Comparison of ENCODE assay signal across 8 cellular contexts in genomic region chr16:65745-66144, GRCh38. TPM values are rescaled to one million over a fixed set of nuclear protein-coding genes. Genes with fewer than 3 reads are reported as not detected.
A peak's percentile ranks its signal among the peaks of the same experiment; 100 is the strongest.
DNase-seq lines count a peak whose midpoint lies in the region; ATAC-seq, FAIRE-seq and TF ChIP-seq lines count a peak whose summit lies in the region.

No MANE protein-coding gene starts in this region.

- CTCF ChIA-PET in HEK293 (lab: Yijun Ruan, JAX) = interaction anchor here (0.6 to 6.3 kb wide), 31 partner anchors 9 to 430 kb away, joined by 3 to 245 read pairs (median 5); partner anchors contain the start of genes HBQ1, POLR3K and SNRNP25
- CTCF ChIA-PET in HepG2 (lab: Yijun Ruan, JAX; ENCODE audit: low intra/inter-chr PET ratio, low total read pairs) = interaction anchor here (1.2 to 5.1 kb wide), 6 partner anchors 10 to 297 kb away, joined by 3 to 155 read pairs (median 7); partner anchors contain the start of gene HBQ1

- H3K9me3 Mint-ChIP-seq in CD14-positive monocyte = peaks cover 0 to under 1% (median 0%) of the 10 kb centered on the region in 7 donors

- no peak overlapping the region for H3K9ac ChIP-seq in HepG2 (ENCODE audit: insufficient read depth, low read depth, low read length)

- H3K27ac ChIP-seq in HEK293 (ENCODE audit: extremely low read depth, low read depth, low read length) = no peak overlapping the region
- H3K27ac ChIP-seq in HepG2 (ENCODE audit: extremely low read length, insufficient read depth, low read length) = no peak overlapping the region

- H3K4me3 ChIP-seq in HEK293 (ENCODE audit: low read depth, low read length) = no peak overlapping the region
- H3K4me3 ChIP-seq in HepG2 (replicated peaks in 1 of 3; ENCODE audit: insufficient read depth in 1 of 3, low read depth in 2 of 3, low read length in 3 of 3) = no peak overlapping the region

- H3K27me3 ChIP-seq in HepG2 (ENCODE audit: control insufficient read depth in 1 of 2, insufficient read depth in 2 of 2, low read length in 2 of 2) = no peaks in the 10 kb centered on the region

- no peak overlapping the region for H2AFZ ChIP-seq in HepG2 (ENCODE audit: low read length)

- H3K4me1 ChIP-seq in HEK293 (ENCODE audit: control insufficient read depth, insufficient read depth, low read length) (no peaks in the 10 kb centered on the region), HepG2 (ENCODE audit: insufficient read depth, low read length) (peaks cover 47% of the 10 kb centered on the region)

- H3K4me2 ChIP-seq in HepG2 (ENCODE audit: low read depth, low read length) = no peak overlapping the region

- H3K4me1 Mint-ChIP-seq in CD14-positive monocyte = peaks cover 5% of the 10 kb centered on the region

- H3K27ac Mint-ChIP-seq in CD14-positive monocyte = no peak overlapping the region

- peaks cover 9% of the 10 kb centered on the region; the same call in 1 of the 2 replicates for H4K20me1 ChIP-seq in HepG2 (ENCODE audit: insufficient read depth, low read length)

- TF ChIP-seq CTCF in CD14-positive monocyte (IDR thresholded peaks at IDR 0.05) = peak; percentile 90
- peak; percentile 98 for TF ChIP-seq CTCF in HEK293 (tag by site-specific recombination; IDR thresholded peaks at IDR 0.05)
- TF ChIP-seq CTCF in HepG2 (CRISPR knock-in tag; IDR thresholded peaks at IDR 0.05) = peak; percentile 99

- no TSS peak for BruUV-seq in HepG2 (replicated peaks; lab: Mats Ljungman, UMichigan)

- no peaks in the 10 kb centered on the region for H3K79me2 ChIP-seq in HepG2 (ENCODE audit: insufficient read depth, low read length)

- in situ Hi-C loops in HepG2 (cut with HindIII; ENCODE audit: extremely low pct_ligation_motif_present, low pct_unique_long_range_greater_than_20kb) = no loop called here

- peak; percentile 99 for TF ChIP-seq RAD21 in HepG2 (CRISPR knock-in tag; IDR thresholded peaks at IDR 0.05)

- POLR2A ChIA-PET in HEK293 (lab: Yijun Ruan, JAX) = interaction anchor here (0.7 to 1.9 kb wide), 7 partner anchors 13 to 298 kb away, joined by 3 to 13 read pairs (median 4); partner anchors contain the start of genes POLR3K and SNRNP25
- POLR2A ChIA-PET in HepG2 (lab: Yijun Ruan, JAX) = interaction anchor here (1.1 to 1.9 kb wide), 4 partner anchors 12 to 115 kb away, joined by 5 to 11 read pairs (median 6); partner anchors contain the start of genes HBQ1, MPG, POLR3K and SNRNP25

- H3K36me3 Mint-ChIP-seq in CD14-positive monocyte = no peaks in the 10 kb centered on the region

- no peak for FAIRE-seq in HepG2 (lab: Jason Lieb, UNC)

- H3K9me3 ChIP-seq in HEK293 (ENCODE audit: control insufficient read depth, insufficient read depth, low read depth, low read length) (no peaks in the 10 kb centered on the region), HepG2 (ENCODE audit: low read length) (no peaks in the 10 kb centered on the region)

- H3K36me3 ChIP-seq in HEK293 (ENCODE audit: control insufficient read depth in 2 of 2, insufficient read depth in 1 of 2, low read length in 2 of 2) = peaks cover 0 to 31% of the 10 kb centered on the region in 2 experiments; a peak in 1 of 3 replicates
- H3K36me3 ChIP-seq in HepG2 (replicated peaks in 1 of 2; ENCODE audit: control insufficient read depth in 1 of 2, insufficient read depth in 2 of 2, low read length in 2 of 2) = peaks cover 0 to 1% of the 10 kb centered on the region in 2 experiments; a peak in 2 of 5 replicates

- no peak overlapping the region for H3K4me3 Mint-ChIP-seq in CD14-positive monocyte

- no peak for TF ChIP-seq POLR2A in HepG2 (IDR thresholded peaks at IDR 0.05; ENCODE audit: insufficient read depth in 1 of 2, low read depth in 2 of 2, low read length in 2 of 2)

- ATAC-seq in HepG2 (peak; percentile 82), GM19397 (IDR thresholded peaks at IDR 0.05; ENCODE audit: unreplicated experiment) (no peak)

- intact Hi-C loops in CD14-positive monocyte (cut with micrococcal nuclease) = loop anchor here (1.0 kb wide), 1 partner anchor 32 kb away; no protein-coding TSS in a partner anchor
- intact Hi-C loops in HepG2 (cut with micrococcal nuclease; ENCODE audit: unreplicated experiment) = loop anchor here (1.0 kb wide), 2 partner anchors 32 to 116 kb away; no protein-coding TSS in a partner anchor

- DNase-seq in CD14-positive monocyte (ENCODE audit: low spot score) (peak; percentile 86), NCI-H510A (lab: John Stamatoyannopoulos, UW) (peak; percentile 55), cerebellar cortex (ENCODE audit: low spot score) (peak; percentile 78), HepG2 (ENCODE audit: low spot score) (peak; percentile 56)
- peak; percentile 93 for DNase-seq in activated CD4-positive, alpha-beta T cell treated with anti-CD3 and anti-CD28 coated beads for 48 hours
- DNase-seq in stimulated activated CD4-positive, alpha-beta T cell treated with anti-CD3 and anti-CD28 coated beads, Interleukin-4, amount 100 ng/mL, for 48 hours (ENCODE audit: low read depth in 2 of 2) = peak; percentile 76 to 90

- peaks cover 14 to 38% (median 20%) of the 10 kb centered on the region in 3 donors for H3K27me3 Mint-ChIP-seq in CD14-positive monocyte (ENCODE audit: low read depth in 3 of 3)

- 25% methylated on average over 4 of the region's 17 CpGs for WGBS in HepG2 (ENCODE audit: low lambda C conversion rate)

- TF ChIP-seq EP300 in HepG2 (IDR thresholded peaks at IDR 0.05; ENCODE audit: low read depth in 2 of 2, low read length in 2 of 2) = no peak
- no peak for TF ChIP-seq EP300 in HepG2 (CRISPR knock-in tag; IDR thresholded peaks at IDR 0.05; ENCODE audit: borderline replicate concordance)

RNA-seq across cellular contexts. Expression of gene RHBDF1, which starts 6.7 kb away (rescaled TPM):
- not detected for polyA plus RNA-seq in CD14-positive monocyte
- 1.8 and 5.4 TPM in 2 replicates for total RNA-seq in HepG2 (2016; rRNA removed; fragmentation: Illumina TruSeq; extraction: Trizol)
- 0.81 and 1.8 TPM in 2 replicates for total RNA-seq in HepG2 (2016; cell fraction: cytosol; rRNA removed; fragmentation: Illumina TruSeq; extraction: Trizol; ENCODE audit: low read depth)
- total RNA-seq in HepG2 (2016; cell fraction: insoluble cytoplasmic fraction; rRNA removed; fragmentation: Illumina TruSeq; extraction: Trizol) = 1.4 and 5.9 TPM in 2 replicates
- total RNA-seq in HepG2 (2016; cell fraction: membrane; rRNA removed; fragmentation: Illumina TruSeq; extraction: Trizol) = 0.96 and 1.5 TPM in 2 replicates
- 6.4 and 8.4 TPM in 2 replicates for total RNA-seq in HepG2 (2016; cell fraction: nucleus; rRNA removed; fragmentation: Illumina TruSeq; extraction: Trizol)
- polyA plus RNA-seq in HepG2 (2011; rRNA removed) = 26.9 and 28.1 TPM in 2 replicates
- 8.5 and 9.9 TPM in 2 replicates for polyA plus RNA-seq in HepG2 (2011; cell fraction: cytosol; rRNA removed)
- polyA plus RNA-seq in HepG2 (2011; cell fraction: nucleus; rRNA removed) = 199 and 238 TPM in 2 replicates
- 4.3 and 9.2 TPM in 2 replicates for polyA plus RNA-seq in HepG2 (2012)
- 0.72 and 0.88 TPM in 2 replicates for polyA plus RNA-seq in HepG2 (2016; cell fraction: cytosol; fragmentation: Illumina TruSeq; extraction: Trizol; ENCODE audit: low read depth)
- polyA plus RNA-seq in HepG2 (2016; cell fraction: insoluble cytoplasmic fraction; fragmentation: Illumina TruSeq; extraction: Trizol; ENCODE audit: low read depth) = 1.7 and 2.1 TPM in 2 replicates
- 1.1 and 1.3 TPM in 2 replicates for polyA plus RNA-seq in HepG2 (2016; cell fraction: membrane; fragmentation: Illumina TruSeq; extraction: Trizol; ENCODE audit: low read depth)
- polyA plus RNA-seq in HepG2 (2016; cell fraction: nucleus; fragmentation: Illumina TruSeq; extraction: Trizol; ENCODE audit: insufficient read depth, low read depth) = 26.0 and 29.9 TPM in 2 replicates
- polyA minus RNA-seq in HepG2 (2011; rRNA and poly(A)+ RNA removed; ENCODE audit: low replicate concordance) = 10.2 and 17.2 TPM in 2 replicates
- 4.0 and 4.5 TPM in 2 replicates for polyA minus RNA-seq in HepG2 (2011; cell fraction: cytosol; rRNA and poly(A)+ RNA removed)
- polyA minus RNA-seq in HepG2 (2011; cell fraction: nucleus; rRNA and poly(A)+ RNA removed) = 18.3 and 18.5 TPM in 2 replicates

RNA-seq across cellular contexts. Expression of gene SNRNP25, which starts 12.1 kb away (rescaled TPM):
- polyA plus RNA-seq in CD14-positive monocyte (10 to 100 TPM; 31.6 to 32.2 TPM), HepG2 (2011; rRNA removed) (26.5 and 34.1 TPM in 2 replicates)
- total RNA-seq in HepG2 (2016; rRNA removed; fragmentation: Illumina TruSeq; extraction: Trizol) = 97.4 and 103 TPM in 2 replicates
- 131 and 159 TPM in 2 replicates for total RNA-seq in HepG2 (2016; cell fraction: cytosol; rRNA removed; fragmentation: Illumina TruSeq; extraction: Trizol; ENCODE audit: low read depth)
- 98.3 and 99.2 TPM in 2 replicates for total RNA-seq in HepG2 (2016; cell fraction: insoluble cytoplasmic fraction; rRNA removed; fragmentation: Illumina TruSeq; extraction: Trizol)
- 209 and 211 TPM in 2 replicates for total RNA-seq in HepG2 (2016; cell fraction: membrane; rRNA removed; fragmentation: Illumina TruSeq; extraction: Trizol)
- total RNA-seq in HepG2 (2016; cell fraction: nucleus; rRNA removed; fragmentation: Illumina TruSeq; extraction: Trizol) = 35.7 and 35.9 TPM in 2 replicates
- polyA plus RNA-seq in HepG2 (2011; cell fraction: cytosol; rRNA removed) = 30.0 and 42.1 TPM in 2 replicates
- polyA plus RNA-seq in HepG2 (2011; cell fraction: nucleus; rRNA removed) = 14.5 and 15.2 TPM in 2 replicates
- 20.6 and 26.4 TPM in 2 replicates for polyA plus RNA-seq in HepG2 (2012)
- 174 and 209 TPM in 2 replicates for polyA plus RNA-seq in HepG2 (2016; cell fraction: cytosol; fragmentation: Illumina TruSeq; extraction: Trizol; ENCODE audit: low read depth)
- polyA plus RNA-seq in HepG2 (2016; cell fraction: insoluble cytoplasmic fraction; fragmentation: Illumina TruSeq; extraction: Trizol; ENCODE audit: low read depth) = 104 and 113 TPM in 2 replicates
- 222 and 223 TPM in 2 replicates for polyA plus RNA-seq in HepG2 (2016; cell fraction: membrane; fragmentation: Illumina TruSeq; extraction: Trizol; ENCODE audit: low read depth)
- 66.9 and 75.9 TPM in 2 replicates for polyA plus RNA-seq in HepG2 (2016; cell fraction: nucleus; fragmentation: Illumina TruSeq; extraction: Trizol; ENCODE audit: insufficient read depth, low read depth)
- polyA minus RNA-seq in HepG2 (2011; rRNA and poly(A)+ RNA removed; ENCODE audit: low replicate concordance) = 12.7 and 34.1 TPM in 2 replicates
- polyA minus RNA-seq in HepG2 (2011; cell fraction: cytosol; rRNA and poly(A)+ RNA removed) = 4.7 and 7.8 TPM in 2 replicates
- 7.2 and 9.5 TPM in 2 replicates for polyA minus RNA-seq in HepG2 (2011; cell fraction: nucleus; rRNA and poly(A)+ RNA removed)

RNA-seq across cellular contexts. Expression of gene MPG, which starts 12.3 kb away (rescaled TPM):
- polyA plus RNA-seq in CD14-positive monocyte (10 to 100 TPM; 70.6 to 86.9 TPM), HepG2 (2011; rRNA removed) (59.1 and 74.2 TPM in 2 replicates)
- 56.4 and 62.5 TPM in 2 replicates for total RNA-seq in HepG2 (2016; rRNA removed; fragmentation: Illumina TruSeq; extraction: Trizol)
- 46.3 and 53.1 TPM in 2 replicates for total RNA-seq in HepG2 (2016; cell fraction: cytosol; rRNA removed; fragmentation: Illumina TruSeq; extraction: Trizol; ENCODE audit: low read depth)
- total RNA-seq in HepG2 (2016; cell fraction: insoluble cytoplasmic fraction; rRNA removed; fragmentation: Illumina TruSeq; extraction: Trizol) = 55.9 and 64.7 TPM in 2 replicates
- 57.4 and 76.0 TPM in 2 replicates for total RNA-seq in HepG2 (2016; cell fraction: membrane; rRNA removed; fragmentation: Illumina TruSeq; extraction: Trizol)
- total RNA-seq in HepG2 (2016; cell fraction: nucleus; rRNA removed; fragmentation: Illumina TruSeq; extraction: Trizol) = 33.2 and 35.5 TPM in 2 replicates
- 62.1 and 108 TPM in 2 replicates for polyA plus RNA-seq in HepG2 (2011; cell fraction: cytosol; rRNA removed)
- polyA plus RNA-seq in HepG2 (2011; cell fraction: nucleus; rRNA removed) = 58.8 and 62.5 TPM in 2 replicates
- 30.3 and 43.2 TPM in 2 replicates for polyA plus RNA-seq in HepG2 (2012)
- polyA plus RNA-seq in HepG2 (2016; cell fraction: cytosol; fragmentation: Illumina TruSeq; extraction: Trizol; ENCODE audit: low read depth) = 53.6 and 59.3 TPM in 2 replicates
- polyA plus RNA-seq in HepG2 (2016; cell fraction: insoluble cytoplasmic fraction; fragmentation: Illumina TruSeq; extraction: Trizol; ENCODE audit: low read depth) = 53.6 and 58.3 TPM in 2 replicates
- 56.7 and 61.4 TPM in 2 replicates for polyA plus RNA-seq in HepG2 (2016; cell fraction: membrane; fragmentation: Illumina TruSeq; extraction: Trizol; ENCODE audit: low read depth)
- 53.3 and 60.6 TPM in 2 replicates for polyA plus RNA-seq in HepG2 (2016; cell fraction: nucleus; fragmentation: Illumina TruSeq; extraction: Trizol; ENCODE audit: insufficient read depth, low read depth)
- polyA minus RNA-seq in HepG2 (2011; rRNA and poly(A)+ RNA removed; ENCODE audit: low replicate concordance) = 22.4 and 34.8 TPM in 2 replicates
- 27.0 and 35.2 TPM in 2 replicates for polyA minus RNA-seq in HepG2 (2011; cell fraction: cytosol; rRNA and poly(A)+ RNA removed)
- polyA minus RNA-seq in HepG2 (2011; cell fraction: nucleus; rRNA and poly(A)+ RNA removed) = 5.8 and 10.3 TPM in 2 replicates

RNA-seq across cellular contexts. Expression of gene POLR3K, which starts 12.3 kb away (rescaled TPM):
- polyA plus RNA-seq in CD14-positive monocyte (10 to 100 TPM; 18.7 to 20.8 TPM), HepG2 (2011; rRNA removed) (14.8 TPM in 2 replicates)
- 18.8 and 22.4 TPM in 2 replicates for total RNA-seq in HepG2 (2016; rRNA removed; fragmentation: Illumina TruSeq; extraction: Trizol)
- 10.0 and 10.3 TPM in 2 replicates for total RNA-seq in HepG2 (2016; cell fraction: cytosol; rRNA removed; fragmentation: Illumina TruSeq; extraction: Trizol; ENCODE audit: low read depth)
- total RNA-seq in HepG2 (2016; cell fraction: insoluble cytoplasmic fraction; rRNA removed; fragmentation: Illumina TruSeq; extraction: Trizol) = 19.8 and 23.7 TPM in 2 replicates
- 11.2 and 12.8 TPM in 2 replicates for total RNA-seq in HepG2 (2016; cell fraction: membrane; rRNA removed; fragmentation: Illumina TruSeq; extraction: Trizol)
- 8.8 and 11.3 TPM in 2 replicates for total RNA-seq in HepG2 (2016; cell fraction: nucleus; rRNA removed; fragmentation: Illumina TruSeq; extraction: Trizol)
- polyA plus RNA-seq in HepG2 (2011; cell fraction: cytosol; rRNA removed) = 22.5 and 26.6 TPM in 2 replicates
- 10.5 and 11.1 TPM in 2 replicates for polyA plus RNA-seq in HepG2 (2011; cell fraction: nucleus; rRNA removed)
- polyA plus RNA-seq in HepG2 (2012) = 14.3 and 17.5 TPM in 2 replicates
- polyA plus RNA-seq in HepG2 (2016; cell fraction: cytosol; fragmentation: Illumina TruSeq; extraction: Trizol; ENCODE audit: low read depth) = 9.1 and 9.8 TPM in 2 replicates
- polyA plus RNA-seq in HepG2 (2016; cell fraction: insoluble cytoplasmic fraction; fragmentation: Illumina TruSeq; extraction: Trizol; ENCODE audit: low read depth) = 34.2 and 38.7 TPM in 2 replicates
- polyA plus RNA-seq in HepG2 (2016; cell fraction: membrane; fragmentation: Illumina TruSeq; extraction: Trizol; ENCODE audit: low read depth) = 11.8 and 11.9 TPM in 2 replicates
- polyA plus RNA-seq in HepG2 (2016; cell fraction: nucleus; fragmentation: Illumina TruSeq; extraction: Trizol; ENCODE audit: insufficient read depth, low read depth) = 18.2 and 22.9 TPM in 2 replicates
- polyA minus RNA-seq in HepG2 (2011; rRNA and poly(A)+ RNA removed; ENCODE audit: low replicate concordance) = 15.9 and 48.0 TPM in 2 replicates
- polyA minus RNA-seq in HepG2 (2011; cell fraction: cytosol; rRNA and poly(A)+ RNA removed) = 5.5 and 7.7 TPM in 2 replicates
- 8.8 and 10.9 TPM in 2 replicates for polyA minus RNA-seq in HepG2 (2011; cell fraction: nucleus; rRNA and poly(A)+ RNA removed)
